ENCODE assay signal across 19 cellular contexts in genomic region chr13:44848956-44849748, GRCh38.
A peak's percentile ranks its signal among the peaks of the same experiment; 100 is the strongest.
DNase-seq lines count a peak whose midpoint lies in the region; ATAC-seq, FAIRE-seq and TF ChIP-seq lines count a peak whose summit lies in the region.
"Had no signal": no experiment of that assay in that cellular context is flagged by ENCODE, and none has a peak within 500 bp of the region (broad histone marks: within the 10 kb centered on the region; RNA-seq: fewer than 3 reads in every experiment).

No MANE protein-coding gene starts in this region.

- no peaks in the 10 kb centered on the region for H3K4me1 ChIP-seq in K562 (replicated peaks in 1 of 2; ENCODE audit: control insufficient read depth in 2 of 2, insufficient read depth in 2 of 2, low read length in 2 of 2)
- H3K4me1 ChIP-seq in prostate gland (replicated peaks) = peaks cover 12% of the 10 kb centered on the region

- H4K20me1 ChIP-seq in K562 (replicated peaks; ENCODE audit: control insufficient read depth, insufficient read depth, low read length) = no peaks in the 10 kb centered on the region

- H3K79me2 ChIP-seq in K562 (ENCODE audit: control insufficient read depth, insufficient read depth, low read length) = no peaks in the 10 kb centered on the region

- no TSS peak for BruUV-seq in K562 (replicated peaks; lab: Mats Ljungman, UMichigan)

- H3K36me3 ChIP-seq in K562 (ENCODE audit: control insufficient read depth, insufficient read depth, low read length) (no peaks in the 10 kb centered on the region), prostate gland (no peaks in the 10 kb centered on the region)
- H3K36me3 ChIP-seq: heart right ventricle, MG63 had no signal

- CTCF ChIA-PET in K562 (lab: Yijun Ruan, JAX; ENCODE audit: low intra/inter-chr PET ratio) = no interaction called here

- no peaks in the 10 kb centered on the region for H3K9me1 ChIP-seq in K562 (ENCODE audit: control insufficient read depth, insufficient read depth, low read length)

- POLR2A ChIA-PET in K562 (lab: Yijun Ruan, JAX) = no interaction called here

- no peak for TF ChIP-seq RAD21 in K562 (CRISPR knock-in tag; conservative IDR thresholded peaks at IDR 0.05 in 1 of 2, IDR thresholded peaks at IDR 0.05 in 1 of 2)

- no peak for ATAC-seq in K562
- no peak for ATAC-seq in HG03095 (IDR thresholded peaks at IDR 0.05; ENCODE audit: unreplicated experiment)
- no peak for ATAC-seq in HG03469 (IDR thresholded peaks at IDR 0.05; ENCODE audit: unreplicated experiment)
- ATAC-seq: activated CD4-positive, CD25-positive, alpha-beta regulatory T cell treated with anti-CD3 and anti-CD28 coated beads, Interleukin-2, amount 50 U/mL, for 24 hours; T-helper 17 cell had no signal

- no peak overlapping the region for H3K4me3 ChIP-seq in K562
- H3K4me3 ChIP-seq in prostate gland = no peak overlapping the region
- H3K4me3 ChIP-seq: heart right ventricle, MG63 had no signal

- FAIRE-seq in K562 (lab: Jason Lieb, UNC) = no peak
- FAIRE-seq: endothelial cell of umbilical vein, RCC 7860 had no signal

- H3K27me3 ChIP-seq in K562 (ENCODE audit: control insufficient read depth in 2 of 2, insufficient read depth in 2 of 2, low read length in 2 of 2) (peaks cover 0 to 7% of the 10 kb centered on the region in 2 experiments; a peak in 2 of 5 replicates), prostate gland (replicated peaks; ENCODE audit: insufficient read depth) (no peaks in the 10 kb centered on the region)
- H3K27me3 ChIP-seq: heart right ventricle, MG63 had no signal

- H3K4me2 ChIP-seq in K562 (ENCODE audit: insufficient read depth, low read length) = no peak overlapping the region

- no peaks in the 10 kb centered on the region for H3K9me3 ChIP-seq in K562 (replicated peaks; ENCODE audit: control insufficient read depth, insufficient read depth, low read depth, low read length)
- no peaks in the 10 kb centered on the region for H3K9me3 ChIP-seq in prostate gland
- H3K9me3 ChIP-seq: heart right ventricle, MG63 had no signal

- no peak for TF ChIP-seq CTCF in K562 (IDR thresholded peaks at IDR 0.05 in 2 of 3, conservative IDR thresholded peaks at IDR 0.05 in 1 of 3; ENCODE audit: insufficient read depth in 2 of 3, low read depth in 1 of 3, low read length in 3 of 3)
- no peak for TF ChIP-seq CTCF in prostate gland (IDR thresholded peaks at IDR 0.05)

- no peak for TF ChIP-seq EP300 in K562 (IDR thresholded peaks at IDR 0.05; ENCODE audit: low read length)

- peak; percentile 71 for DNase-seq in COLO829 (ENCODE audit: low spot score)
- DNase-seq in K562 (ENCODE audit: extremely low read depth in 1 of 4, low spot score in 3 of 4) = no peak
- DNase-seq in glomerular visceral epithelial cell (ENCODE audit: extremely low spot score) = peak; percentile 4
- DNase-seq in prostate gland (ENCODE audit: low spot score) = peak; percentile 71
- DNase-seq in cerebellum (ENCODE audit: low spot score) = no peak
- DNase-seq in activated CD8-positive, alpha-beta memory T cell treated with anti-CD3 and anti-CD28 coated beads, Interleukin-2, amount 50 U/mL, for 48 hours = no peak
- DNase-seq: activated naive CD4-positive, alpha-beta T cell treated with anti-CD3 and anti-CD28 coated beads, Interleukin-2, amount 10 ng/mL, durations not matched to agents 7 days and 5 days; DMS53; heart right ventricle; MG63; NCI-H2029 treated with DMSO at 0.1 percent for 48 hours; NCI-H69; stimulated activated CD4-positive, alpha-beta T cell treated with anti-CD3 and anti-CD28 coated beads, Interleukin-4, amount 100 ng/mL, for 24 hours; T-helper 17 cell had no signal

- no peak overlapping the region for H3K27ac ChIP-seq in K562 (ENCODE audit: extremely low read depth, low read depth, low read length)
- peak overlapping the region; percentile 81 to 85 for H3K27ac ChIP-seq in prostate gland

- WGBS in K562 (ENCODE audit: insufficient coverage, low coverage, missing lambda C conversion rate) = 0% methylated on average over 12 of the region's 12 CpGs
- WGBS in prostate gland = 19% methylated on average over 12 of the region's 12 CpGs

- H3K9ac ChIP-seq in K562 (ENCODE audit: insufficient read depth in 1 of 2, low read depth in 2 of 2, low read length in 2 of 2) = no peak overlapping the region

- TF ChIP-seq POLR2A in K562 (conservative IDR thresholded peaks at IDR 0.05) (no peak), prostate gland (IDR thresholded peaks at IDR 0.05) (no peak)

- in situ Hi-C loops in K562 (cut with MboI) = no loop called here

- intact Hi-C loops in K562 (cut with micrococcal nuclease) = no loop called here
- intact Hi-C loops in prostate gland (cut with DNase I) = no loop called here

- no peak overlapping the region for H2AFZ ChIP-seq in K562 (ENCODE audit: low read depth, low read length)

TF ChIP-seq in K562, 482 proteins besides CTCF, POLR2A, EP300 and RAD21:
- TF ChIP-seq RFX1 (IDR thresholded peaks at IDR 0.05) (peak; percentile 75), KLF10 (CRISPR knock-in tag; IDR thresholded peaks at IDR 0.05) (no peak)
TF ChIP-seq in K562: peak in this region for 1.

Comparison
In these comparisons a context has a peak if more than half of its experiments do, and no peak if none do; other contexts are left out.
1. DNase-seq: peak in COLO829 (single experiment), glomerular visceral epithelial cell (single experiment) and prostate gland (single experiment); none in K562 (0 of 4), cerebellum (single experiment) and activated CD8-positive, alpha-beta memory T cell treated with anti-CD3 and anti-CD28 coated beads, Interleukin-2, amount 50 U/mL, for 48 hours (single experiment).